9 cellular contexts compared by ENCODE assay signal in the genomic region with DNA sequence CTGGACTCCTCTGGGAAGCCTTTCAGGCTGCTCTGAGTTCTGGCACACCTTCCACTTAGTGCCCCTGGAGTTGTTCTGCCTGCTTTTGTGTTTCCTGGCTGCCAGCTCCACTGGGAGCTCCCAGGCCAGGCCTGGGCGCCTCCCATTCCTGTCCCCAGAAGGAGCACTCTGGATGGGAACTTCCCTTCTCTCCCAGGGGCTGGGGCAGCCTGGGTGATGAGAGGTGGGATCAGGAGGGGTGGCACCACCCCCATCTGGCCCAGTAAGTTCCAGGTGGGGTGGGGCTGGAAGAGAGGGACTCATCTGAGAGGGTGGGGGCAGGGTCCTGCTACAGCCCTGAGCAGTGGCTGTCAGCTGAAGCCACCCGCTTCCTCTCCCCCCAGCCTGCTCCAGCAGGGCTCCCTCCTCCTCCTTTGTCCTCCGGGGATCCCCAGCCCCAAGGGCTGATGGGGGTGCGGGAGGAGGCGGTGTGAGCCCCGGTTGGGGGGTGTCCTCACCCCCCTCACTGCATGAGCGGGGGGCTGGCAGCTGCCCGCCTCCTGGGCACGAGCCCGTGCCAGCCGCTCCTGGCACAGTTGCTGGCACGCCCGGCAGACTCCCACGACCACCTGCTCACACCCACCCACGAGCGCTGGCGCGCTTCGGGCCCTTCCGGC.
A peak's percentile ranks its signal among the peaks of the same experiment; 100 is the strongest.
DNase-seq lines count a peak whose midpoint lies in the region; ATAC-seq lines count a peak whose summit lies in the region.
"Had no signal": no experiment of that assay in that cellular context is flagged by ENCODE, and none has a peak within 500 bp of the region (broad histone marks: within the 10 kb centered on the region; RNA-seq: fewer than 3 reads in every experiment).

No MANE protein-coding gene starts in this region.

- H3K9me3 ChIP-seq in effector memory CD4-positive, alpha-beta T cell (ENCODE audit: control insufficient read depth, low read length): no peaks in the 10 kb centered on the region

- peaks cover 9% of the 10 kb centered on the region for H3K27me3 ChIP-seq in effector memory CD4-positive, alpha-beta T cell (replicated peaks; ENCODE audit: control insufficient read depth, insufficient read depth, low read length, poor library complexity, severe bottlenecking)

- peak; percentile 51 for DNase-seq in NCI-H2227 (lab: John Stamatoyannopoulos, UW; ENCODE audit: unreplicated experiment)
- DNase-seq in NCI-H2227 treated with DMSO at 0.1 percent for 48 hours (lab: John Stamatoyannopoulos, UW): no peak
- peak; percentile 73 for DNase-seq in NCI-H345 treated with DMSO at 0.1 percent for 48 hours (lab: John Stamatoyannopoulos, UW; ENCODE audit: unreplicated experiment)
- no peak for DNase-seq in effector memory CD4-positive, alpha-beta T cell
- peak; percentile 47 for DNase-seq in pons (ENCODE audit: low spot score)
- DNase-seq in epidermal melanocyte (ENCODE audit: insufficient read length, low spot score): no peak
- DNase-seq: activated B cell treated with CpG ODN at 0.5 μM for 24 hours had no signal

- no peak overlapping the region for H3K27ac ChIP-seq in effector memory CD4-positive, alpha-beta T cell (ENCODE audit: insufficient read depth, low read length, poor library complexity, severe bottlenecking)

- H3K4me1 ChIP-seq in effector memory CD4-positive, alpha-beta T cell (ENCODE audit: control insufficient read depth, insufficient read depth, low read length, poor library complexity, severe bottlenecking): peaks cover 22% of the 10 kb centered on the region

- ATAC-seq in GM21576 (IDR thresholded peaks at IDR 0.05; ENCODE audit: unreplicated experiment) (no peak), GM19324 (IDR thresholded peaks at IDR 0.05; ENCODE audit: low FRiP score, unreplicated experiment) (no peak)

- H3K36me3 ChIP-seq in effector memory CD4-positive, alpha-beta T cell (ENCODE audit: control insufficient read depth, insufficient read depth, low read length): no peaks in the 10 kb centered on the region

- peak overlapping the region; percentile 45 for H3K4me3 ChIP-seq in effector memory CD4-positive, alpha-beta T cell (ENCODE audit: insufficient read depth, low read depth, low read length, poor library complexity, severe bottlenecking)

Comparison
In these comparisons a context has a peak if more than half of its experiments do, and no peak if none do; other contexts are left out.
1. DNase-seq: peak in NCI-H2227 (single experiment), NCI-H345 treated with DMSO at 0.1 percent for 48 hours (single experiment) and pons (single experiment); none in NCI-H2227 treated with DMSO at 0.1 percent for 48 hours (single experiment), effector memory CD4-positive, alpha-beta T cell (0 of 3) and epidermal melanocyte (single experiment).